32 cellular contexts compared by ENCODE assay signal in the genomic region with DNA sequence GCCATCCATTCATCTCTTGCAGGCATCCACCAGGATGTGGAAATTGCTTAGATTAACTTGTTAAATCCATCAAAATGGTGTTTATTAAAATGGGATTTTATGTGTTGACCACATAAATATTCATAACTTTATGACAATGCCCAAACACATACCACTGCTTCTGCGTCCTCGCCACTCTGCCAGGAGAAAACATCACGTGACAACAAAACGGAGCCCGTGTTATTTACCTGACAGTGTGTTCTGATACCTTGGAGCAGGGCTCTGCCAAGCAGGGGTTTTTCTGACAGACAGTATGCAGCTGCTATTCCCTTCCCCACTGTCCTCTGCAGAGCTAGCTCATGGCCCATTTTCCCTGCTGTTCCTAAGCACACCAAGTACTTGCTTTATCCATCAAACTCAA.
"Had no signal": no experiment of that assay in that cellular context is flagged by ENCODE, and none has a peak within 500 bp of the region (broad histone marks: within the 10 kb centered on the region; RNA-seq: fewer than 3 reads in every experiment).

No MANE protein-coding gene starts in this region.

- DNase-seq: naive thymus-derived CD4-positive, alpha-beta T cell; natural killer cell; nucleus accumbens; pancreas; posterior cingulate gyrus; psoas muscle; right cardiac atrium; spleen; stimulated activated CD4-positive, alpha-beta T cell treated with anti-CD3 and anti-CD28 coated beads, Interleukin-12 subunit alpha, Interleukin-12 subunit beta, amount 100 ng/mL, for 4 hours; stimulated activated CD4-positive, alpha-beta T cell treated with anti-CD3 and anti-CD28 coated beads, Interleukin-1b, Interleukin-23, amount 100 ng/mL, for 48 hours; stimulated activated CD4-positive, alpha-beta T cell treated with anti-CD3 and anti-CD28 coated beads, Interleukin-4, amount 100 ng/mL, for 1 hour; stimulated activated CD4-positive, alpha-beta T cell treated with anti-CD3 and anti-CD28 coated beads, Interleukin-4, amount 100 ng/mL, for 4 hours; stimulated activated CD8-positive, alpha-beta memory T cell treated with anti-CD3 and anti-CD28 coated beads, Interleukin-4, amount 100 ng/mL, for 48 hours; stimulated activated naive CD4-positive, alpha-beta T cell; stimulated activated naive CD8-positive, alpha-beta T cell treated with anti-CD3 and anti-CD28 coated beads, Interleukin-15, amount 100 ng/mL, for 72 hours; stimulated activated naive CD8-positive, alpha-beta T cell treated with anti-CD3 and anti-CD28 coated beads, Interleukin-15, Interleukin-2, amounts not matched to agents 100 U/mL and 50 U/mL, for 24 hours; substantia nigra; testis; tibial artery; transverse colon; upper lobe of left lung had no signal

- H3K27ac ChIP-seq: neutrophil, pancreas, psoas muscle, skin epidermis, spleen, suprapubic skin, testis, tibial artery, transverse colon, upper lobe of left lung, vagina had no signal

- H3K4me2 ChIP-seq: smooth muscle cell had no signal

- H3K4me3 ChIP-seq: pancreas, psoas muscle, skin epidermis, smooth muscle cell, spleen, suprapubic skin, testis, tibial artery, transverse colon, upper lobe of left lung, vagina had no signal

- ATAC-seq: naive thymus-derived CD4-positive, alpha-beta T cell; natural killer cell; pancreas; psoas muscle; right cardiac atrium; sciatic nerve; stimulated activated memory B cell treated with anti-CD40 and anti-IgM and Interleukin-4, amounts not matched to agents 10 μg/mL and 1 μg/mL and 100 μg/mL, for 72 hours; stimulated activated naive CD8-positive, alpha-beta T cell treated with anti-CD3 and anti-CD28 coated beads, Interleukin-15, amount 100 ng/mL, for 72 hours; stimulated activated naive CD8-positive, alpha-beta T cell treated with anti-CD3 and anti-CD28 coated beads, Interleukin-15, Interleukin-2, amounts not matched to agents 100 U/mL and 50 U/mL, for 24 hours had no signal

- H3K27me3 ChIP-seq: neutrophil, pancreas, suprapubic skin, testis, tibial artery, transverse colon, upper lobe of left lung, vagina had no signal

- H3K9me3 Mint-ChIP-seq: natural killer cell, nephron, neural crest cell had no signal

- H3K4me1 ChIP-seq: pancreas, psoas muscle, spleen, testis, tibial artery, transverse colon, upper lobe of left lung, vagina had no signal

- H3K4me3 Mint-ChIP-seq: naive thymus-derived CD4-positive, alpha-beta T cell; natural killer cell; nephron; neural crest cell; stimulated activated memory B cell treated with anti-CD40 and anti-IgM and Interleukin-4, amounts not matched to agents 10 μg/mL and 1 μg/mL and 100 μg/mL, for 72 hours; stimulated activated naive CD8-positive, alpha-beta T cell treated with anti-CD3 and anti-CD28 coated beads, Interleukin-15, amount 100 ng/mL, for 72 hours had no signal

- FAIRE-seq: pancreas, urothelium cell line had no signal

- H3K36me3 ChIP-seq: neutrophil, pancreas, spleen, suprapubic skin, tibial artery, transverse colon, upper lobe of left lung, vagina had no signal

- H3K36me3 Mint-ChIP-seq: natural killer cell; stimulated activated memory B cell treated with anti-CD40 and anti-IgM and Interleukin-4, amounts not matched to agents 10 μg/mL and 1 μg/mL and 100 μg/mL, for 72 hours had no signal

- H3K27ac Mint-ChIP-seq: naive thymus-derived CD4-positive, alpha-beta T cell; natural killer cell; nephron; progenitor cell of endocrine pancreas; stimulated activated memory B cell treated with anti-CD40 and anti-IgM and Interleukin-4, amounts not matched to agents 10 μg/mL and 1 μg/mL and 100 μg/mL, for 72 hours; stimulated activated naive CD8-positive, alpha-beta T cell treated with anti-CD3 and anti-CD28 coated beads, Interleukin-15, amount 100 ng/mL, for 72 hours had no signal

- H3K4me1 Mint-ChIP-seq: natural killer cell; neural crest cell; stimulated activated memory B cell treated with anti-CD40 and anti-IgM and Interleukin-4, amounts not matched to agents 10 μg/mL and 1 μg/mL and 100 μg/mL, for 72 hours; stimulated activated naive CD8-positive, alpha-beta T cell treated with anti-CD3 and anti-CD28 coated beads, Interleukin-15, amount 100 ng/mL, for 72 hours had no signal

- H3K9me3 ChIP-seq: neutrophil, pancreas, psoas muscle, spleen, suprapubic skin, testis, tibial artery, transverse colon, upper lobe of left lung, vagina had no signal
